9 cellular contexts compared by ENCODE assay signal in the genomic region with DNA sequence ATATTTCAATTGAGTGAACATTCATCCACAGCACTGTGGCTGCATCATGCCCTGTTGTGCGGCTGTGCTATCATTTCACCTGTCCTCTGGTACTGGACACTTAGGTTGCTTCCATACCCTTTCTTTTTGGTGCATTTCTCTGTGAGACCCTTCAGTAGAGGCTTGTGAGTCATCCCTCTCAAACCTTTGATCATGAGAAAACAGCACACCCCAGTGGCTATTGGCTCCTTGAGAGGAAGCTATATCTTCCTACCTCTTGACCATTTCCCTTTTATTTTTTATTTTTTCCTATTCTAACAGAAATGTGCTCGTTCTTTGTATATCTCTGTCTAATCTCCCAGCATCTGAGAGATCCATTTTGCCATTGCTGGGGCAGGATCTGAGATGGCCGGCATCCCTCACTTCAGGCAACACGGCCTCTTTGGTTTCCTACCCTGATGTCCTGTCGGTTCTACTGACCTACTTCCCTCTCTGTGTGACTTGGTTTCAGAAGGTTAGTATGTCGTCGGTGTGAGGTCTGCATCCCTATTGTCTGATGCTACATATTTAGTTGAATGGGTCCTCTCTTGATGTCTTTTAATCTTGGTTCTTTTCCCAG. TPM values are rescaled to one million over a fixed set of nuclear protein-coding genes. Genes with fewer than 3 reads are reported as not detected.
DNase-seq lines count a peak whose midpoint lies in the region; ATAC-seq and TF ChIP-seq lines count a peak whose summit lies in the region.
"Had no signal": no experiment of that assay in that cellular context is flagged by ENCODE, and none has a peak within 500 bp of the region (broad histone marks: within the 10 kb centered on the region; RNA-seq: fewer than 3 reads in every experiment).

No MANE protein-coding gene starts in this region.

- no peaks in the 10 kb centered on the region for H3K9me3 Mint-ChIP-seq in activated CD4-positive, alpha-beta T cell treated with anti-CD3 and anti-CD28 coated beads, Interleukin-2, amount 10 ng/mL, durations not matched to agents 24 days and 14 days

- TF ChIP-seq CTCF in AG10803 (conservative IDR thresholded peaks at IDR 0.05; ENCODE audit: low read length) (peak; percentile 42), SU-DHL-6 (IDR thresholded peaks at IDR 0.05; ENCODE audit: insufficient read depth, low read length, poor library complexity, severe bottlenecking) (peak; percentile 43), gastroesophageal sphincter (IDR thresholded peaks at IDR 0.05) (peak in 1 of 4 experiments; percentile 25)

- intact Hi-C loops in activated CD4-positive, alpha-beta T cell treated with anti-CD3 and anti-CD28 coated beads, Interleukin-2, amount 10 ng/mL, durations not matched to agents 24 days and 14 days (cut with micrococcal nuclease): no loop called here

- no peaks in the 10 kb centered on the region for H3K36me3 Mint-ChIP-seq in activated CD4-positive, alpha-beta T cell treated with anti-CD3 and anti-CD28 coated beads, Interleukin-2, amount 10 ng/mL, durations not matched to agents 24 days and 14 days (ENCODE audit: low read depth)

- H3K4me1 ChIP-seq in gastroesophageal sphincter: no peaks in the 10 kb centered on the region

- no peak overlapping the region for H3K4me2 ChIP-seq in SU-DHL-6 (ENCODE audit: low read depth, low read length, poor library complexity, severe bottlenecking)

- peak overlapping the region; percentile 78 for H2AFZ ChIP-seq in SU-DHL-6 (ENCODE audit: low read depth, low read length, severe bottlenecking)

- H3K9me3 ChIP-seq in SU-DHL-6 (ENCODE audit: insufficient read depth, low read length): no peaks in the 10 kb centered on the region
- no peaks in the 10 kb centered on the region for H3K9me3 ChIP-seq in gastroesophageal sphincter

- peak overlapping the region; percentile 21; the same call in 1 of the 2 replicates for H3K9ac ChIP-seq in SU-DHL-6 (ENCODE audit: low read length)

- H3K27me3 Mint-ChIP-seq in activated CD4-positive, alpha-beta T cell treated with anti-CD3 and anti-CD28 coated beads, Interleukin-2, amount 10 ng/mL, durations not matched to agents 24 days and 14 days: peaks cover 2% of the 10 kb centered on the region

- no peak for TF ChIP-seq EP300 in gastroesophageal sphincter (IDR thresholded peaks at IDR 0.05)

- H4K20me1 ChIP-seq in SU-DHL-6 (ENCODE audit: low read depth, low read length): no peaks in the 10 kb centered on the region

- H3K27me3 ChIP-seq in SU-DHL-6 (ENCODE audit: low read length) (no peaks in the 10 kb centered on the region), gastroesophageal sphincter (peaks cover 18% of the 10 kb centered on the region)

- no peak overlapping the region for H3K4me3 ChIP-seq in AG10803 (ENCODE audit: low read length)
- no peak overlapping the region for H3K4me3 ChIP-seq in SU-DHL-6 (ENCODE audit: insufficient read depth, low read length, poor library complexity, severe bottlenecking)
- H3K4me3 ChIP-seq in gastroesophageal sphincter: no peak overlapping the region

- H3K27ac Mint-ChIP-seq in activated CD4-positive, alpha-beta T cell treated with anti-CD3 and anti-CD28 coated beads, Interleukin-2, amount 10 ng/mL, durations not matched to agents 24 days and 14 days: no peak overlapping the region

- no peaks in the 10 kb centered on the region for H3F3A ChIP-seq in SU-DHL-6 (ENCODE audit: insufficient read depth)

- H3K36me3 ChIP-seq in SU-DHL-6 (ENCODE audit: low read length) (no peaks in the 10 kb centered on the region), gastroesophageal sphincter (no peaks in the 10 kb centered on the region)

- no peaks in the 10 kb centered on the region for H3K79me2 ChIP-seq in SU-DHL-6 (ENCODE audit: insufficient read depth, low read length)

- H3K4me1 Mint-ChIP-seq in activated CD4-positive, alpha-beta T cell treated with anti-CD3 and anti-CD28 coated beads, Interleukin-2, amount 10 ng/mL, durations not matched to agents 24 days and 14 days: peaks cover 10% of the 10 kb centered on the region

- ATAC-seq in GM18511 (IDR thresholded peaks at IDR 0.05; ENCODE audit: unreplicated experiment): peak; percentile 41
- no peak for ATAC-seq in gastroesophageal sphincter

- H3K27ac ChIP-seq in SU-DHL-6 (ENCODE audit: low read depth, low read length): no peak overlapping the region
- H3K27ac ChIP-seq in gastroesophageal sphincter: no peak overlapping the region

- DNase-seq in AG10803 (ENCODE audit: low read depth) (peak; percentile 11), iris pigment epithelial cell (ENCODE audit: low read depth) (peak; percentile 45), SHP77 treated with DMSO at 0.1 percent for 48 hours (lab: John Stamatoyannopoulos, UW) (no peak), cerebellar nuclear complex (lab: John Stamatoyannopoulos, UW) (no peak)
- DNase-seq in activated CD4-positive, alpha-beta T cell treated with anti-CD3 and anti-CD28 coated beads, Interleukin-2, amount 10 ng/mL, durations not matched to agents 24 days and 14 days: no peak
- DNase-seq: activated T-cell treated with anti-CD3 and anti-CD28 coated beads for 4 hours had no signal

- H3K4me3 Mint-ChIP-seq in activated CD4-positive, alpha-beta T cell treated with anti-CD3 and anti-CD28 coated beads, Interleukin-2, amount 10 ng/mL, durations not matched to agents 24 days and 14 days: no peak overlapping the region

- H3K9me2 ChIP-seq in SU-DHL-6 (replicated peaks; ENCODE audit: insufficient read depth, low read length): no peaks in the 10 kb centered on the region

- 56 to 58% methylated on average over 7 of the region's 7 CpGs for WGBS in gastroesophageal sphincter (ENCODE audit: low coverage in 1 of 2), 2 donors

- TF ChIP-seq POLR2A in gastroesophageal sphincter (IDR thresholded peaks at IDR 0.05): no peak

RNA-seq across cellular contexts. Expression of gene PIK3AP1, which starts 23.8 kb away (rescaled TPM):
- total RNA-seq in activated CD4-positive, alpha-beta T cell treated with anti-CD3 and anti-CD28 coated beads, Interleukin-2, amount 10 ng/mL, durations not matched to agents 24 days and 14 days: 9.6 and 11.7 TPM in 2 replicates
- 10 to 100 TPM in 1 of 4 donors, 1 to 10 TPM in 3; 3.1 to 15.5 (median 5.5) TPM for total RNA-seq in gastroesophageal sphincter

Comparison
In these comparisons a context has a peak if more than half of its experiments do, and no peak if none do; other contexts are left out.
1. DNase-seq: peak in AG10803 (single experiment) and iris pigment epithelial cell (single experiment); none in activated CD4-positive, alpha-beta T cell treated with anti-CD3 and anti-CD28 coated beads, Interleukin-2, amount 10 ng/mL, durations not matched to agents 24 days and 14 days (single experiment), SHP77 treated with DMSO at 0.1 percent for 48 hours (single experiment) and cerebellar nuclear complex (0 of 2).